In genomic region chr4:168848112-168848511, GRCh38 we compare ENCODE assay signal across 1 cellular context.
TF ChIP-seq lines count a peak whose summit lies in the region.

No MANE protein-coding gene starts in this region.

TF ChIP-seq in SK-N-SH, 30 proteins besides CTCF, POLR2A, EP300 and RAD21 (continued from another document):
- no peak for TF ChIP-seq RXRA (IDR thresholded peaks at IDR 0.05; ENCODE audit: borderline replicate concordance, low read depth)
- TF ChIP-seq, protein P1, sequence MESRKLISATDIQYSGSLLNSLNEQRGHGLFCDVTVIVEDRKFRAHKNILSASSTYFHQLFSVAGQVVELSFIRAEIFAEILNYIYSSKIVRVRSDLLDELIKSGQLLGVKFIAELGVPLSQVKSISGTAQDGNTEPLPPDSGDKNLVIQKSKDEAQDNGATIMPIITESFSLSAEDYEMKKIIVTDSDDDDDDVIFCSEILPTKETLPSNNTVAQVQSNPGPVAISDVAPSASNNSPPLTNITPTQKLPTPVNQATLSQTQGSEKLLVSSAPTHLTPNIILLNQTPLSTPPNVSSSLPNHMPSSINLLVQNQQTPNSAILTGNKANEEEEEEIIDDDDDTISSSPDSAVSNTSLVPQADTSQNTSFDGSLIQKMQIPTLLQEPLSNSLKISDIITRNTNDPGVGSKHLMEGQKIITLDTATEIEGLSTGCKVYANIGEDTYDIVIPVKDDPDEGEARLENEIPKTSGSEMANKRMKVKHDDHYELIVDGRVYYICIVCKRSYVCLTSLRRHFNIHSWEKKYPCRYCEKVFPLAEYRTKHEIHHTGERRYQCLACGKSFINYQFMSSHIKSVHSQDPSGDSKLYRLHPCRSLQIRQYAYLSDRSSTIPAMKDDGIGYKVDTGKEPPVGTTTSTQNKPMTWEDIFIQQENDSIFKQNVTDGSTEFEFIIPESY (IDR thresholded peaks at IDR 0.05; ENCODE audit: borderline replicate concordance, low read depth) = no peak
